In the genomic region with DNA sequence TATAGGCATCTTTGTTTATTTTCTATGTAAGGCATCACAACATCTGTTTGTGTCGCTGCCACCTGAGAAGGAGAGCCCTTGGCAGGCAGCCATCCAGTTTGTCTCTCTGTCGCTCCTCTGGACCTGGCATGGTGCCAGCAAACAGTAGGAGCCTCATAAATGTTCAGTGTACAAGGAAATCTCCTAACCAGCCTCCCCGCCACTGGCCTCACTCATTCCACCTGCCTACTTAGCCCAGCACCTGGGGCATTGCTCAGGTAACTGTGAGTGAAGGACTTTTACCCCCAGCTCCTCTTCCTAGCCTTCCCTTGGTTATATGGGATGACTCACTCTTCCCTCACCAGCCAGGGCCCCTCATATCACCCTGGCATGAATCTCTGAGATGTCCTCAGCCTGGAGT, we compare ENCODE assay signal across 20 cellular contexts.
A peak's percentile ranks its signal among the peaks of the same experiment; 100 is the strongest.
DNase-seq lines count a peak whose midpoint lies in the region; ATAC-seq, FAIRE-seq and TF ChIP-seq lines count a peak whose summit lies in the region.
"Had no signal": no experiment of that assay in that cellular context is flagged by ENCODE, and none has a peak within 500 bp of the region (broad histone marks: within the 10 kb centered on the region; RNA-seq: fewer than 3 reads in every experiment).

No MANE protein-coding gene starts in this region.

- TF ChIP-seq CTCF in RWPE2 (IDR thresholded peaks at IDR 0.05; ENCODE audit: poor library complexity, severe bottlenecking), result no peak

- H3K9me3 ChIP-seq in RWPE2 (ENCODE audit: severe bottlenecking) (peaks cover 3% of the 10 kb centered on the region), small intestine (ENCODE audit: control insufficient read depth, low read depth) (no peaks in the 10 kb centered on the region)

- FAIRE-seq in small intestine (lab: Jason Lieb, UNC), result no peak

- peak; percentile 30 for DNase-seq in NCI-H510A treated with DMSO at 0.1 percent for 48 hours (lab: John Stamatoyannopoulos, UW)
- DNase-seq in NCI-H510A (lab: John Stamatoyannopoulos, UW), result no peak
- peak; percentile 62 for DNase-seq in LHCN-M2 (ENCODE audit: low read depth)
- DNase-seq in RWPE2 (ENCODE audit: low spot score), result no peak
- DNase-seq in small intestine, result peak; percentile 29
- no peak for DNase-seq in activated T-cell treated with anti-CD3 and anti-CD28 coated beads, Interleukin-2, amount 50 U/mL, for 24 hours
- no peak for DNase-seq in dedifferentiated amniotic fluid mesenchymal stem cell (ENCODE audit: extremely low spot score)
- no peak for DNase-seq in activated CD4-positive, alpha-beta T cell treated with anti-CD3 and anti-CD28 coated beads, Interleukin-2, amount 50 U/mL, for 1 hour
- DNase-seq: activated CD4-positive, alpha-beta T cell treated with anti-CD3 and anti-CD28 coated beads for 36 hours; activated gamma-delta T cell; CD4-positive, alpha-beta memory T cell; effector memory CD4-positive, alpha-beta T cell; EL; left ventricle myocardium inferior; NCI-H1417 treated with DMSO at 0.1 percent for 48 hours; PC-9; stimulated activated naive CD4-positive, alpha-beta T cell treated with Interleukin-2 at 50 U/mL for 16 hours had no signal

- no peak overlapping the region for H3K27ac Mint-ChIP-seq in activated T-cell treated with anti-CD3 and anti-CD28 coated beads, Interleukin-2, amount 50 U/mL, for 24 hours
- H3K27ac Mint-ChIP-seq: activated CD4-positive, alpha-beta T cell treated with anti-CD3 and anti-CD28 coated beads for 36 hours; CD4-positive, alpha-beta memory T cell; GM23338 had no signal

- H3K27me3 ChIP-seq in RWPE2 (ENCODE audit: insufficient read depth, poor library complexity, severe bottlenecking) (no peaks in the 10 kb centered on the region), small intestine (ENCODE audit: control insufficient read depth in 2 of 2, insufficient read depth in 2 of 2, low read length in 2 of 2) (no peaks in the 10 kb centered on the region)
- H3K27me3 ChIP-seq: tibial nerve had no signal

- WGBS in small intestine, 3 donors, result 20 to 50% (median 23%) methylated on average over 3 of the region's 3 CpGs

- H3K9me3 Mint-ChIP-seq in activated T-cell treated with anti-CD3 and anti-CD28 coated beads, Interleukin-2, amount 50 U/mL, for 24 hours, result peaks cover 9% of the 10 kb centered on the region

- peak; percentile 80 for ATAC-seq in RWPE2 (ENCODE audit: low read depth)
- ATAC-seq: activated CD4-positive, alpha-beta T cell treated with anti-CD3 and anti-CD28 coated beads for 36 hours; GM23338 had no signal

- peaks cover 13% of the 10 kb centered on the region for H3K4me1 ChIP-seq in RWPE2 (ENCODE audit: insufficient read depth, poor library complexity, severe bottlenecking)
- no peaks in the 10 kb centered on the region for H3K4me1 ChIP-seq in small intestine (ENCODE audit: control insufficient read depth in 2 of 2, insufficient read depth in 1 of 2, low read depth in 1 of 2, low read length in 1 of 2)
- H3K4me1 ChIP-seq: left ventricle myocardium inferior, tibial nerve had no signal

- no peak overlapping the region for H3K4me3 Mint-ChIP-seq in activated T-cell treated with anti-CD3 and anti-CD28 coated beads, Interleukin-2, amount 50 U/mL, for 24 hours
- H3K4me3 Mint-ChIP-seq: activated CD4-positive, alpha-beta T cell treated with anti-CD3 and anti-CD28 coated beads for 36 hours; CD4-positive, alpha-beta memory T cell; GM23338 had no signal

- no peaks in the 10 kb centered on the region for H3K36me3 Mint-ChIP-seq in activated T-cell treated with anti-CD3 and anti-CD28 coated beads, Interleukin-2, amount 50 U/mL, for 24 hours (ENCODE audit: low read depth)
- H3K36me3 Mint-ChIP-seq: CD4-positive, alpha-beta memory T cell had no signal

- H3K27ac ChIP-seq in RWPE2 (ENCODE audit: poor library complexity, severe bottlenecking) (no peak overlapping the region), small intestine (ENCODE audit: low read depth in 1 of 2, low read length in 1 of 2) (no peak overlapping the region)
- H3K27ac ChIP-seq: KMS-11, left ventricle myocardium inferior, PC-9, tibial nerve had no signal

- no peak overlapping the region for H3K4me3 ChIP-seq in RWPE2 (ENCODE audit: severe bottlenecking)
- H3K4me3 ChIP-seq in small intestine (ENCODE audit: low read depth in 1 of 2, low read length in 2 of 2), result no peak overlapping the region
- H3K4me3 ChIP-seq: GM23338, left ventricle myocardium inferior, PC-9, tibial nerve had no signal

- no peaks in the 10 kb centered on the region for H3K4me1 Mint-ChIP-seq in activated T-cell treated with anti-CD3 and anti-CD28 coated beads, Interleukin-2, amount 50 U/mL, for 24 hours (ENCODE audit: low read depth)
- H3K4me1 Mint-ChIP-seq: activated CD4-positive, alpha-beta T cell treated with anti-CD3 and anti-CD28 coated beads for 36 hours; CD4-positive, alpha-beta memory T cell; GM23338 had no signal

- peaks cover 8% of the 10 kb centered on the region for H3K27me3 Mint-ChIP-seq in activated T-cell treated with anti-CD3 and anti-CD28 coated beads, Interleukin-2, amount 50 U/mL, for 24 hours
- H3K27me3 Mint-ChIP-seq: activated CD4-positive, alpha-beta T cell treated with anti-CD3 and anti-CD28 coated beads for 36 hours had no signal

- H3K36me3 ChIP-seq in RWPE2 (ENCODE audit: low read depth), result no peaks in the 10 kb centered on the region
- H3K36me3 ChIP-seq in small intestine (ENCODE audit: control insufficient read depth in 2 of 2, insufficient read depth in 2 of 2, low read length in 2 of 2), result no peaks in the 10 kb centered on the region
- H3K36me3 ChIP-seq: left ventricle myocardium inferior, tibial nerve had no signal

Comparison
In these comparisons a context has a peak if more than half of its experiments do, and no peak if none do; other contexts are left out.
1. DNase-seq: peak in NCI-H510A treated with DMSO at 0.1 percent for 48 hours (single experiment), LHCN-M2 (single experiment) and small intestine (single experiment); none in NCI-H510A (single experiment), RWPE2 (single experiment), activated T-cell treated with anti-CD3 and anti-CD28 coated beads, Interleukin-2, amount 50 U/mL, for 24 hours (single experiment), dedifferentiated amniotic fluid mesenchymal stem cell (single experiment) and activated CD4-positive, alpha-beta T cell treated with anti-CD3 and anti-CD28 coated beads, Interleukin-2, amount 50 U/mL, for 1 hour (single experiment).